ENCODE assay signal across 18 cellular contexts in genomic region chr1:218669431-218669830, GRCh38.
"Had no signal": no experiment of that assay in that cellular context is flagged by ENCODE, and none has a peak within 500 bp of the region (broad histone marks: within the 10 kb centered on the region; RNA-seq: fewer than 3 reads in every experiment).

No MANE protein-coding gene starts in this region.

- H3K27me3 ChIP-seq: adrenal gland, brain microvascular endothelial cell, suprapubic skin had no signal

- H3K4me1 ChIP-seq: adrenal gland had no signal

- H3K27ac ChIP-seq: adrenal gland, brain microvascular endothelial cell, suprapubic skin had no signal

- H3K36me3 ChIP-seq: adrenal gland, brain microvascular endothelial cell, suprapubic skin had no signal

- DNase-seq: activated B cell treated with CpG ODN at 0.5 μM for 24 hours; activated CD4-positive, alpha-beta T cell treated with anti-CD3 and anti-CD28 coated beads for 48 hours; activated CD8-positive, alpha-beta T cell treated with anti-CD3 and anti-CD28 coated beads for 36 hours; activated effector memory CD4-positive, alpha-beta T cell treated with anti-CD3 and anti-CD28 coated beads, Interleukin-2, amount 50 U/mL, for 16 hours; activated T-cell treated with anti-CD3 and anti-CD28 coated beads, Interleukin-2, amount 50 U/mL, for 48 hours; adrenal gland; brain microvascular endothelial cell; cerebellar nuclear complex; effector memory CD8-positive, alpha-beta T cell; hippocampal formation; mesendoderm; nucleus accumbens; right cardiac atrium; small intestine; T-helper 2 cell had no signal

- H3K9me3 ChIP-seq: adrenal gland, suprapubic skin had no signal

- ATAC-seq: activated CD8-positive, alpha-beta T cell treated with anti-CD3 and anti-CD28 coated beads for 36 hours; effector memory CD8-positive, alpha-beta T cell; natural killer cell treated with Interleukin-12 subunit alpha and Interleukin-12 subunit beta and Interleukin-15 and Interleukin-18, amount 100 ng/mL, for 72 hours; right cardiac atrium had no signal

- FAIRE-seq: small intestine, TTC549 had no signal

- H3K4me3 ChIP-seq: adrenal gland, suprapubic skin had no signal
